10 cellular contexts compared by ENCODE assay signal in genomic region chr2:61015971-61016370, GRCh38. TPM values are rescaled to one million over a fixed set of nuclear protein-coding genes. Genes with fewer than 3 reads are reported as not detected.
A peak's percentile ranks its signal among the peaks of the same experiment; 100 is the strongest.
DNase-seq lines count a peak whose midpoint lies in the region; ATAC-seq and TF ChIP-seq lines count a peak whose summit lies in the region.
"Had no signal": no experiment of that assay in that cellular context is flagged by ENCODE, and none has a peak within 500 bp of the region (broad histone marks: within the 10 kb centered on the region; RNA-seq: fewer than 3 reads in every experiment).

No MANE protein-coding gene starts in this region.

- no peak for TF ChIP-seq RAD21 in SK-N-SH (IDR thresholded peaks at IDR 0.05; ENCODE audit: low read length)

- H3K9me3 ChIP-seq in SK-N-SH, result no peaks in the 10 kb centered on the region
- H3K9me3 ChIP-seq in hepatocyte (ENCODE audit: low read depth), result no peaks in the 10 kb centered on the region
- no peaks in the 10 kb centered on the region for H3K9me3 ChIP-seq in smooth muscle cell (replicated peaks; ENCODE audit: low read depth)
- no peaks in the 10 kb centered on the region for H3K9me3 ChIP-seq in adrenal gland (replicated peaks in 1 of 3)

- no peak for TF ChIP-seq POLR2A in adrenal gland (IDR thresholded peaks at IDR 0.05)

- DNase-seq in SK-N-SH (no peak), hepatocyte (ENCODE audit: low spot score) (no peak), smooth muscle cell (lab: John Stamatoyannopoulos, UW; ENCODE audit: unreplicated experiment) (no peak), omental fat pad (ENCODE audit: low spot score) (no peak), adrenal gland (no peak)
- DNase-seq: NCI-H1436 treated with DMSO at 0.1 percent for 48 hours, retina had no signal

- H3K9me2 ChIP-seq in SK-N-SH (no peaks in the 10 kb centered on the region), hepatocyte (replicated peaks; ENCODE audit: insufficient read depth) (no peaks in the 10 kb centered on the region)

- H3K79me2 ChIP-seq in SK-N-SH (ENCODE audit: insufficient read depth) (peaks cover 53% of the 10 kb centered on the region), hepatocyte (peaks cover 54% of the 10 kb centered on the region), smooth muscle cell (ENCODE audit: low read depth) (peaks cover 32% of the 10 kb centered on the region)

- H3K36me3 ChIP-seq in SK-N-SH (replicated peaks in 1 of 2; ENCODE audit: control insufficient read depth in 1 of 2, insufficient read depth in 2 of 2, low read length in 1 of 2) (peaks cover under 1 to 3% of the 10 kb centered on the region in 2 experiments), hepatocyte (replicated peaks; ENCODE audit: insufficient read depth, low read depth) (no peaks in the 10 kb centered on the region), smooth muscle cell (ENCODE audit: low read depth) (no peaks in the 10 kb centered on the region), adrenal gland (replicated peaks in 1 of 2) (no peaks in the 10 kb centered on the region)

- H3K4me3 ChIP-seq in SK-N-SH (ENCODE audit: low read depth in 2 of 2, low read length in 1 of 2), result peak overlapping the region; percentile 93 to 95; a peak in 3 of 4 replicates
- peak overlapping the region; percentile 100; the same call in 1 of the 2 replicates for H3K4me3 ChIP-seq in WI38 (ENCODE audit: low read depth, low read length)
- H3K4me3 ChIP-seq in hepatocyte, result peak overlapping the region; percentile 90
- H3K4me3 ChIP-seq in smooth muscle cell, result peak overlapping the region; percentile 87
- peak overlapping the region in 1 of 4 donors; percentile 95 for H3K4me3 ChIP-seq in adrenal gland

- peaks cover 4 to 6% of the 10 kb centered on the region in 2 experiments; a peak in 2 of 4 replicates for H3K4me1 ChIP-seq in SK-N-SH (ENCODE audit: control insufficient read depth in 1 of 2, insufficient read depth in 2 of 2, low read depth in 1 of 2, low read length in 1 of 2)
- H3K4me1 ChIP-seq in hepatocyte (ENCODE audit: insufficient read depth), result no peaks in the 10 kb centered on the region
- peaks cover 23% of the 10 kb centered on the region for H3K4me1 ChIP-seq in smooth muscle cell (ENCODE audit: low read depth)
- H3K4me1 ChIP-seq in adrenal gland (replicated peaks in 1 of 2), result peaks cover 9 to 49% of the 10 kb centered on the region in 2 donors

- no peak for TF ChIP-seq EP300 in SK-N-SH (IDR thresholded peaks at IDR 0.05; ENCODE audit: borderline replicate concordance in 1 of 2, low read depth in 1 of 2, low read length in 1 of 2)

- CTCF ChIA-PET in SK-N-SH (lab: Yijun Ruan, JAX), result interaction anchor here (0.9 to 1.0 kb wide), 2 partner anchors 17 to 18 kb away, joined by 3 read pairs; no protein-coding TSS in a partner anchor

- peaks cover 19% of the 10 kb centered on the region for H3F3A ChIP-seq in SK-N-SH (replicated peaks; ENCODE audit: insufficient read depth)
- H3F3A ChIP-seq in smooth muscle cell (ENCODE audit: low read depth), result peaks cover 5% of the 10 kb centered on the region

- intact Hi-C loops in adrenal gland (cut with DNase I), result no loop called here

- H3K27ac ChIP-seq in SK-N-SH (ENCODE audit: low read depth in 2 of 2, low read length in 1 of 2) (no peak overlapping the region), hepatocyte (peak overlapping the region; percentile 99), smooth muscle cell (ENCODE audit: low read depth) (peak overlapping the region; percentile 69), adrenal gland (no peak overlapping the region)

- H4K20me1 ChIP-seq in SK-N-SH (ENCODE audit: insufficient read depth), result peaks cover 4% of the 10 kb centered on the region; the same call in 1 of the 2 replicates
- H4K20me1 ChIP-seq in hepatocyte (ENCODE audit: insufficient read depth, poor library complexity, severe bottlenecking), result peaks cover 18% of the 10 kb centered on the region
- H4K20me1 ChIP-seq in smooth muscle cell (ENCODE audit: low read depth), result peaks cover 21% of the 10 kb centered on the region

- H3K9ac ChIP-seq in SK-N-SH (peak overlapping the region; percentile 81; the same call in 1 of the 2 replicates), smooth muscle cell (ENCODE audit: low read depth) (peak overlapping the region; percentile 82)

- 49% methylated on average over 2 of the region's 2 CpGs for WGBS in SK-N-SH (ENCODE audit: low lambda C conversion rate)
- 42% methylated on average over 2 of the region's 2 CpGs for WGBS in hepatocyte (ENCODE audit: low lambda C conversion rate, missing lambda C conversion rate)
- 65% methylated on average over 2 of the region's 2 CpGs for WGBS in smooth muscle cell (ENCODE audit: low lambda C conversion rate)
- 28 to 34% (median 31%) methylated on average over 2 of the region's 2 CpGs for WGBS in adrenal gland, 4 donors

- POLR2A ChIA-PET in SK-N-SH (lab: Yijun Ruan, JAX), result no interaction called here

- no peak for TF ChIP-seq CTCF in SK-N-SH (IDR thresholded peaks at IDR 0.05)
- no peak for TF ChIP-seq CTCF in WI38 (IDR thresholded peaks at IDR 0.05; ENCODE audit: low read depth, low read length)
- TF ChIP-seq CTCF in hepatocyte (IDR thresholded peaks at IDR 0.05; ENCODE audit: poor library complexity), result no peak
- no peak for TF ChIP-seq CTCF in smooth muscle cell (IDR thresholded peaks at IDR 0.05; ENCODE audit: borderline replicate concordance, insufficient read depth, poor library complexity, severe bottlenecking)
- TF ChIP-seq CTCF in omental fat pad (IDR thresholded peaks at IDR 0.05), result no peak
- no peak for TF ChIP-seq CTCF in adrenal gland (IDR thresholded peaks at IDR 0.05)

- ATAC-seq in SK-N-SH treated with all-trans-retinoic acid at 6 μM for 48 hours (no peak), omental fat pad (ENCODE audit: low FRiP score) (no peak), HG03159 (IDR thresholded peaks at IDR 0.05; ENCODE audit: unreplicated experiment) (no peak)

- H2AFZ ChIP-seq in SK-N-SH (ENCODE audit: low read depth), result no peak overlapping the region
- peak overlapping the region; percentile 89 for H2AFZ ChIP-seq in hepatocyte
- no peak overlapping the region for H2AFZ ChIP-seq in smooth muscle cell (ENCODE audit: low read depth)

- H3K4me2 ChIP-seq in SK-N-SH, result peak overlapping the region; percentile 79
- peak overlapping the region; percentile 82 for H3K4me2 ChIP-seq in hepatocyte
- H3K4me2 ChIP-seq in smooth muscle cell, result peak overlapping the region; percentile 88

- H3K27me3 ChIP-seq in SK-N-SH (ENCODE audit: insufficient read depth) (no peaks in the 10 kb centered on the region), hepatocyte (no peaks in the 10 kb centered on the region), smooth muscle cell (ENCODE audit: low read depth) (no peaks in the 10 kb centered on the region), adrenal gland (no peaks in the 10 kb centered on the region)

TF ChIP-seq in SK-N-SH, 30 proteins besides CTCF, POLR2A, EP300 and RAD21:
- TF ChIP-seq MXI1 (IDR thresholded peaks at IDR 0.05; ENCODE audit: low read depth, low read length) (no peak), FOXM1 (IDR thresholded peaks at IDR 0.05; ENCODE audit: low read depth) (no peak), YY1 (IDR thresholded peaks at IDR 0.05; ENCODE audit: low read depth) (no peak), TEAD4 (IDR thresholded peaks at IDR 0.05; ENCODE audit: borderline replicate concordance, insufficient read depth) (no peak), SMC3 (IDR thresholded peaks at IDR 0.05; ENCODE audit: low read depth, low read length) (no peak)

TF ChIP-seq in SK-N-SH treated with all-trans-retinoic acid at 6 μM for 48 hours, 23 proteins besides CTCF, POLR2A, EP300 and RAD21 (continues in another document):
- TF ChIP-seq TCF4 (CRISPR knock-in tag; IDR thresholded peaks at IDR 0.05; ENCODE audit: borderline replicate concordance), result no peak
- no peak for TF ChIP-seq TOX (CRISPR knock-in tag; IDR thresholded peaks at IDR 0.05; ENCODE audit: borderline replicate concordance)
- no peak for TF ChIP-seq ARNTL (CRISPR knock-in tag; IDR thresholded peaks at IDR 0.05; ENCODE audit: borderline replicate concordance, low read depth)
- TF ChIP-seq ZFP30 (CRISPR knock-in tag; IDR thresholded peaks at IDR 0.05), result no peak
- TF ChIP-seq ZNF565 (CRISPR knock-in tag; conservative IDR thresholded peaks at IDR 0.05; ENCODE audit: low read depth), result no peak

RNA-seq across cellular contexts. Expression of gene PEX13, which starts 1.5 kb away (rescaled TPM):
- polyA plus RNA-seq in SK-N-SH (2012; rRNA removed) (10.3 and 12.4 TPM in 2 replicates), hepatocyte (24.9 and 25.2 TPM in 2 replicates), smooth muscle cell (14.1 and 14.9 TPM in 2 replicates), adrenal gland (10 to 100 TPM in 1 of 3 donors, 1 to 10 TPM in 2; 8.3 to 20.9 (median 8.6) TPM)
- polyA plus RNA-seq in SK-N-SH (2012; cell fraction: cytosol; rRNA removed), result 12.3 and 13.0 TPM in 2 replicates
- polyA plus RNA-seq in SK-N-SH (2012; cell fraction: nucleus; rRNA removed), result 6.5 and 9.8 TPM in 2 replicates
- total RNA-seq in hepatocyte (60.0 and 74.3 TPM in 2 replicates), smooth muscle cell (46.0 and 50.2 TPM in 2 replicates), omental fat pad (10 to 100 TPM; 13.6 to 30.1 (median 23.2) TPM), adrenal gland (10 to 100 TPM; 20.0 to 44.9 (median 28.7) TPM)

RNA-seq across cellular contexts. Expression of gene PUS10, which starts 2.1 kb away (rescaled TPM):
- polyA plus RNA-seq in SK-N-SH (2012; rRNA removed) (2.8 and 4.4 TPM in 2 replicates), hepatocyte (3.5 and 4.5 TPM in 2 replicates), smooth muscle cell (3.3 and 3.5 TPM in 2 replicates), adrenal gland (1 to 10 TPM; 2.8 to 7.1 (median 3.2) TPM)
- polyA plus RNA-seq in SK-N-SH (2012; cell fraction: cytosol; rRNA removed), result 3.9 and 4.6 TPM in 2 replicates
- polyA plus RNA-seq in SK-N-SH (2012; cell fraction: nucleus; rRNA removed), result 2.9 and 5.2 TPM in 2 replicates
- total RNA-seq in hepatocyte (14.2 and 15.3 TPM in 2 replicates), smooth muscle cell (6.3 and 9.2 TPM in 2 replicates), omental fat pad (1 to 10 TPM; 2.9 to 6.1 (median 4.7) TPM), adrenal gland (10 to 100 TPM in 2 of 8 donors, 1 to 10 TPM in 6; 2.2 to 10.6 (median 6.3) TPM)

RNA-seq across cellular contexts. Expression of gene SANBR, which starts 49.7 kb away (rescaled TPM):
- polyA plus RNA-seq in SK-N-SH (2012; rRNA removed) (4.3 and 4.7 TPM in 2 replicates), hepatocyte (4.1 and 6.2 TPM in 2 replicates), smooth muscle cell (5.8 and 6.1 TPM in 2 replicates), adrenal gland (1 to 10 TPM; 2.6 to 4.6 (median 3.4) TPM)
- 4.9 and 5.4 TPM in 2 replicates for polyA plus RNA-seq in SK-N-SH (2012; cell fraction: cytosol; rRNA removed)
- 6.4 and 9.2 TPM in 2 replicates for polyA plus RNA-seq in SK-N-SH (2012; cell fraction: nucleus; rRNA removed)
- total RNA-seq in hepatocyte (5.8 and 8.0 TPM in 2 replicates), smooth muscle cell (14.4 and 26.0 TPM in 2 replicates), omental fat pad (10 to 100 TPM in 1 of 4 donors, 1 to 10 TPM in 3; 2.6 to 15.0 (median 6.4) TPM), adrenal gland (1 to 10 TPM; 1.2 to 4.1 (median 3.0) TPM)

Comparison
In these comparisons a context has a peak if more than half of its experiments do, and no peak if none do; other contexts are left out.
1. H3K27ac ChIP-seq: peak in hepatocyte (single experiment) and smooth muscle cell (single experiment); none in SK-N-SH (0 of 2) and adrenal gland (0 of 5).
2. Peak in every context shown above with its lines, with median percentiles within 50 percentile points of each other: H3K4me2 ChIP-seq.